In the genomic region with DNA sequence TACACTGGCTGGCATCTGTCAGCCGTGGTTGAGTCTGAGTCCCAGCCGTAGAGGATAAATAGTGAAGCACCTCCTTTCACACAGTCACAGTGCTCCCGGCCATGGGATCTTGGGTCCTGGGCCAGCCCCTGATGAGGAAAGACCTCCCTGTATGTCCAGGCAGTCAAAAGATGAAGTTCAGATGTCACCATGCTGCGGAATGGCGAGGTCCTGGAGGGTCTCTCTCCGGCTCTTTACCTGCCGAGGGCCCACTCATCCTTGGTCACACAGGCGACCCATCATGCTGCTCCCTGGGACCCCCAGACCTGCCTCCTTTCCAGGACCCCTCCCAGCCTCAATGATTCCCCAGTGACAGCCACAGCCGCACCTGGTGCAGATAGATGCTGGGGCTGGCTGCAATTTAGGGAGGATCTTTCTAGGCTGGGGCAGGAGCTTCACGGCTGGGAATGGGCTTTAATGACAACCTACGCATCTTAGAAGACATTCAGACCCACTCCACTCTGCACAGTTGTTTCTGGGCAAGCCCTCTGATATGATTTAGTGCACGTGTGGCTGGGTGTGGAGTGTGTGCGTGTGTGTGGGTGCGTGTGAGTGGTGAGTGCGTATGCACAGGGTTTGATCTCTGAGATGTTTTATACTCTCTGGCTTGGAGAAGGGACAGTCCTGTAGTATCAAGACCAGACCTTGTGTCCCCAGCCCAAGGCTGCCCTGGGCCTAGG, we compare ENCODE assay signal across 20 cellular contexts.
"Had no signal": no experiment of that assay in that cellular context is flagged by ENCODE, and none has a peak within 500 bp of the region (broad histone marks: within the 10 kb centered on the region; RNA-seq: fewer than 3 reads in every experiment).

No MANE protein-coding gene starts in this region.

- ATAC-seq: activated CD4-positive, alpha-beta T cell treated with anti-CD3 and anti-CD28 coated beads for 36 hours; activated CD8-positive, alpha-beta T cell treated with anti-CD3 and anti-CD28 coated beads for 36 hours; left ventricle myocardium superior; mucosa of descending colon; pancreas had no signal

- H3K27me3 ChIP-seq: ascending aorta had no signal

- FAIRE-seq: frontal cortex, pancreas, TTC549 had no signal

- H3K4me1 ChIP-seq: ascending aorta, pancreas had no signal

- H3K9me3 Mint-ChIP-seq: activated T-helper 2 cell treated with anti-CD3 and anti-CD28 coated beads, Interferon-gamma antibody, Interleukin-2, Interleukin-4, amounts not matched to agents 10 μg/mL and 5 μg/mL and 100 μg/mL, durations not matched to agents 14 hours and 24 hours and 36 hours; T-helper 2 cell treated with Interferon-gamma antibody and Interleukin-4, amounts not matched to agents 5 μg/mL and 100 μg/mL, for 36 hours had no signal

- H3K27ac Mint-ChIP-seq: activated CD4-positive, alpha-beta T cell treated with anti-CD3 and anti-CD28 coated beads for 36 hours; activated CD8-positive, alpha-beta T cell treated with anti-CD3 and anti-CD28 coated beads for 36 hours; activated T-helper 2 cell treated with anti-CD3 and anti-CD28 coated beads, Interferon-gamma antibody, Interleukin-2, Interleukin-4, amounts not matched to agents 10 μg/mL and 5 μg/mL and 100 μg/mL, durations not matched to agents 14 hours and 24 hours and 36 hours; memory B cell; T-helper 2 cell treated with Interferon-gamma antibody and Interleukin-4, amounts not matched to agents 5 μg/mL and 100 μg/mL, for 36 hours had no signal

- H3K4me3 Mint-ChIP-seq: activated CD4-positive, alpha-beta T cell treated with anti-CD3 and anti-CD28 coated beads for 36 hours; activated CD8-positive, alpha-beta T cell treated with anti-CD3 and anti-CD28 coated beads for 36 hours; central memory CD8-positive, alpha-beta T cell; memory B cell; T-helper 2 cell treated with Interferon-gamma antibody and Interleukin-4, amounts not matched to agents 5 μg/mL and 100 μg/mL, for 36 hours had no signal

- H3K27ac ChIP-seq: ascending aorta, coronary artery, pancreas, sigmoid colon had no signal

- H3K9me3 ChIP-seq: ascending aorta, mucosa of descending colon, pancreas, sigmoid colon had no signal

- H3K4me3 ChIP-seq: ascending aorta, coronary artery, mucosa of descending colon, pancreas, sigmoid colon had no signal

- H3K36me3 ChIP-seq: pancreas had no signal

- DNase-seq: activated CD4-positive, alpha-beta T cell treated with anti-CD3 and anti-CD28 coated beads for 36 hours; activated CD8-positive, alpha-beta T cell treated with anti-CD3 and anti-CD28 coated beads for 36 hours; activated naive CD4-positive, alpha-beta T cell treated with Interleukin-2 at 50 U/mL for 16 hours; activated T-cell treated with anti-CD3 and anti-CD28 coated beads, Interleukin-2, amount 50 U/mL, for 1 hour; erythroblast; left ventricle myocardium superior; naive B cell; sigmoid colon; stimulated activated CD8-positive, alpha-beta memory T cell treated with anti-CD3 and anti-CD28 coated beads, Interleukin-4, amount 100 ng/mL, for 48 hours; stimulated activated naive CD4-positive, alpha-beta T cell had no signal
